ENCODE assay signal across 8 cellular contexts in the genomic region with DNA sequence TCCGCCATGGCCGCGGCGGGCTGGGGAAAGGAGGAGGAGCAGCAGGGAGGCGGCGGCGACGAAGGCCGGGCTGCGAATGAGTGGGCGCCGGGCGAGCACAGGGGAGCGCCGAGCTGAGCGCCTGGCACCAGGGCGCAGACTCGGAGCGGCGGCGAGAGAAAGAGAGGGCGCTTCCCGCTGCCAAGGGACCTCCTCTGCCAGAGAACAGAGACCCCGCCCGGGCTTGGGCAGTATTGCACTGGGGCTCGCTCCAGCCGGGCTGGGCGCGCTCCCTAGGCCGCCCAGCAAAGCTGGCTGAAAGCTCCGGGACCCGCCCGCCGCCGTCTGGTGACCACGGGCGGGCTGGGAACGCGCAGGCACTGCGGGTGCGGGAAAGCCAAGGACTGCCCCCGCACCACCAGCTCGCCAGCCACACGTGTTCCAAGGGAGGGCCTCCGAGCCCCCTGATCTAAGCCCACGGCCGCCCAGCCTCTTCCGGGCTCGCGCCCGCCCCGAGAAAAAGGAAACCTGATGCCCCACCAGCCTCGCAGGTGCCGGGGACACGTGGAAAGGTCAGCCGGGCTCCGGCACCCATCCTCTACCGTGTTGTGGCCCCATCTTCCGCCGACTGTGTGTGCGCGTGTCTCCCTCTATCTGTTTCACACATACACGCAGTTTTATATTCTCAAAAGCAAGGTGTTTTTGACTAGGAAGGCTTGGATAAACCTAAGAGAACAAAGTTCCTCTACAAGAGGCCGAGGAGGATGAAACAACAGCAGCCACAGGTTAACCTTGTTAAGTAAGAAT. TPM values are rescaled to one million over a fixed set of nuclear protein-coding genes. Genes with fewer than 3 reads are reported as not detected.
A peak's percentile ranks its signal among the peaks of the same experiment; 100 is the strongest.
DNase-seq lines count a peak whose midpoint lies in the region; ATAC-seq and TF ChIP-seq lines count a peak whose summit lies in the region.

A gene (minus strand): TSS at position 140 of the 786 bp plus-strand sequence. CDS start 132 bp downstream, at position 8.

- H3K27me3 ChIP-seq in parathyroid adenoma (ENCODE audit: control insufficient read depth, insufficient read depth, low read length) (no peaks in the 10 kb centered on the region), tibial nerve (no peaks in the 10 kb centered on the region)

- TF ChIP-seq EP300 in tibial nerve (IDR thresholded peaks at IDR 0.05), result peak; percentile 24 to 91

- peak; percentile 89 for ATAC-seq in HG02642 (IDR thresholded peaks at IDR 0.05; ENCODE audit: poor library complexity, unreplicated experiment)

- H3K27ac ChIP-seq in parathyroid adenoma (peak within 1 kb of the TSS; percentile 77), tibial nerve (peak within 1 kb of the TSS; percentile 87 to 95 (median 92))

- peak within 1 kb of the TSS; percentile 98 for H3K27ac Mint-ChIP-seq in activated naive CD8-positive, alpha-beta T cell treated with anti-CD3 and anti-CD28 coated beads for 36 hours

- H3K9me3 ChIP-seq in parathyroid adenoma (ENCODE audit: control insufficient read depth, low read length) (no peaks in the 10 kb centered on the region), tibial nerve (no peaks in the 10 kb centered on the region)

- TF ChIP-seq CTCF in GM12865 (IDR thresholded peaks at IDR 0.05; ENCODE audit: insufficient read depth, low read depth, low read length, missing control alignments) (peak; percentile 70), parathyroid adenoma (IDR thresholded peaks at IDR 0.05) (peak; percentile 72), tibial nerve (IDR thresholded peaks at IDR 0.05) (peak; percentile 71 to 94 (median 86))

- peak within 1 kb of the TSS; percentile 81 for H2AFZ ChIP-seq in parathyroid adenoma

- H3K9me3 Mint-ChIP-seq in activated naive CD8-positive, alpha-beta T cell treated with anti-CD3 and anti-CD28 coated beads for 36 hours, result no peaks in the 10 kb centered on the region

- H3K36me3 ChIP-seq in parathyroid adenoma (ENCODE audit: control insufficient read depth, insufficient read depth, low read length) (no peaks in the 10 kb centered on the region), tibial nerve (no peaks in the 10 kb centered on the region)

- H3K27me3 Mint-ChIP-seq in activated naive CD8-positive, alpha-beta T cell treated with anti-CD3 and anti-CD28 coated beads for 36 hours, result no peaks in the 10 kb centered on the region

- H3K4me3 ChIP-seq in GM12865 (ENCODE audit: low read depth, low read length) (peak within 1 kb of the TSS; percentile 80), parathyroid adenoma (ENCODE audit: low read depth, low read length) (peak within 1 kb of the TSS; percentile 86), tibial nerve (peak within 1 kb of the TSS; percentile 69 to 98 (median 96))

- peak; percentile 64 to 82 for TF ChIP-seq POLR2A in tibial nerve (IDR thresholded peaks at IDR 0.05)

- peak within 1 kb of the TSS; percentile 91 for H3K4me2 ChIP-seq in parathyroid adenoma (ENCODE audit: low read length)

- H3K79me2 ChIP-seq in parathyroid adenoma, result no peaks in the 10 kb centered on the region

- peaks cover 54% of the 10 kb centered on the region for H3K4me1 Mint-ChIP-seq in activated naive CD8-positive, alpha-beta T cell treated with anti-CD3 and anti-CD28 coated beads for 36 hours

- peak within 1 kb of the TSS; percentile 77 for H3K9ac ChIP-seq in parathyroid adenoma

- WGBS in tibial nerve, 2 donors, result 0 to 1% methylated on average over 23 to 44 of the region's 64 CpGs

- DNase-seq in GM12865 (ENCODE audit: low read depth) (peak; percentile 95), NCI-H1105 (lab: John Stamatoyannopoulos, UW) (peak; percentile 81), SKM-1 treated with dmso at 0.1 percent for 144 hours (lab: John Stamatoyannopoulos, UW; ENCODE audit: unreplicated experiment) (peak; percentile 91), head of caudate nucleus (peak; percentile 84 to 97 (median 94)), tibial nerve (ENCODE audit: low spot score in 2 of 2) (peak; percentile 78 to 86)
- peak; percentile 95 for DNase-seq in activated naive CD8-positive, alpha-beta T cell treated with anti-CD3 and anti-CD28 coated beads for 36 hours

- peaks cover 17% of the 10 kb centered on the region for H3K4me1 ChIP-seq in parathyroid adenoma
- peaks cover 0 to 51% (median 24%) of the 10 kb centered on the region in 4 donors for H3K4me1 ChIP-seq in tibial nerve

- intact Hi-C loops in head of caudate nucleus (cut with DNase I), result loop anchor here (5.0 kb wide), 1 partner anchor 279 kb away; no protein-coding TSS in a partner anchor

- H3K36me3 Mint-ChIP-seq in activated naive CD8-positive, alpha-beta T cell treated with anti-CD3 and anti-CD28 coated beads for 36 hours, result peaks cover 30% of the 10 kb centered on the region

- peak within 1 kb of the TSS; percentile 98 for H3K4me3 Mint-ChIP-seq in activated naive CD8-positive, alpha-beta T cell treated with anti-CD3 and anti-CD28 coated beads for 36 hours

RNA-seq across cellular contexts. Expression of the gene that starts here (rescaled TPM):
- total RNA-seq in activated naive CD8-positive, alpha-beta T cell treated with anti-CD3 and anti-CD28 coated beads for 36 hours, result 10 to 100 TPM; 45.5 to 47.5 TPM
- total RNA-seq in tibial nerve, result 10 to 100 TPM; 20.1 to 30.6 (median 24.1) TPM

Comparison
In these comparisons a context has a peak if more than half of its experiments do, and no peak if none do; other contexts are left out.
1. Peak in every context shown above with its lines: DNase-seq, ATAC-seq, H3K4me3 ChIP-seq and H3K27ac ChIP-seq.